ENCODE assay signal across 14 cellular contexts in genomic region chr9:116335392-116335791, GRCh38.
A peak's percentile ranks its signal among the peaks of the same experiment; 100 is the strongest.
DNase-seq lines count a peak whose midpoint lies in the region; ATAC-seq, FAIRE-seq and TF ChIP-seq lines count a peak whose summit lies in the region.
"Had no signal": no experiment of that assay in that cellular context is flagged by ENCODE, and none has a peak within 500 bp of the region (broad histone marks: within the 10 kb centered on the region; RNA-seq: fewer than 3 reads in every experiment).

No MANE protein-coding gene starts in this region.

- in situ Hi-C loops in HepG2 (cut with HindIII; ENCODE audit: extremely low pct_ligation_motif_present, low pct_unique_long_range_greater_than_20kb), result loop anchor here (25.0 kb wide), 1 partner anchor 227 kb away; no protein-coding TSS in a partner anchor

- no TSS peak for BruUV-seq in HepG2 (replicated peaks; lab: Mats Ljungman, UMichigan)

- 36% methylated on average over 4 of the region's 4 CpGs for WGBS in HepG2 (ENCODE audit: low lambda C conversion rate)
- WGBS in right lobe of liver (ENCODE audit: insufficient coverage, low coverage, low lambda C conversion rate, missing lambda C conversion rate), result 73% methylated on average over 4 of the region's 4 CpGs

- TF ChIP-seq POLR2A in HepG2 (IDR thresholded peaks at IDR 0.05; ENCODE audit: insufficient read depth in 1 of 2, low read depth in 2 of 2, low read length in 2 of 2) (no peak), right lobe of liver (IDR thresholded peaks at IDR 0.05) (no peak)

- TF ChIP-seq EP300 in HepG2 (IDR thresholded peaks at IDR 0.05; ENCODE audit: low read depth in 2 of 2, low read length in 2 of 2) (no peak), HepG2 (CRISPR knock-in tag; IDR thresholded peaks at IDR 0.05; ENCODE audit: borderline replicate concordance) (no peak)

- H4K20me1 ChIP-seq in HepG2 (ENCODE audit: insufficient read depth, low read length), result no peaks in the 10 kb centered on the region

- no peak for TF ChIP-seq RAD21 in HepG2 (CRISPR knock-in tag; IDR thresholded peaks at IDR 0.05)

- H3K9me3 Mint-ChIP-seq in HFFc6, result no peaks in the 10 kb centered on the region

- FAIRE-seq in HepG2 (lab: Jason Lieb, UNC) (no peak), bronchial epithelial cell (lab: Jason Lieb, UNC) (peak; percentile 81)
- FAIRE-seq: A204.1, HTR-8/SVneo had no signal

- H3K4me1 ChIP-seq in HepG2 (ENCODE audit: insufficient read depth, low read length), result peaks cover 48% of the 10 kb centered on the region
- peaks cover 0 to 15% (median 4%) of the 10 kb centered on the region in 4 donors for H3K4me1 ChIP-seq in right lobe of liver
- H3K4me1 ChIP-seq in neuron (ENCODE audit: insufficient read depth, low read length), result peaks cover 53% of the 10 kb centered on the region
- H3K4me1 ChIP-seq: BE2C had no signal

- no peak overlapping the region for H3K27ac Mint-ChIP-seq in HFFc6
- H3K27ac Mint-ChIP-seq: CD4-positive, alpha-beta memory T cell had no signal

- POLR2A ChIA-PET in HepG2 (lab: Yijun Ruan, JAX), result no interaction called here

- no peak for DNase-seq in HepG2 (ENCODE audit: low spot score)
- DNase-seq in right lobe of liver, result no peak
- no peak for DNase-seq in bronchial epithelial cell (ENCODE audit: low read depth)
- no peak for DNase-seq in HFFc6
- DNase-seq in cerebellar nuclear complex (lab: John Stamatoyannopoulos, UW), result no peak
- DNase-seq: BE2C; CD4-positive, alpha-beta memory T cell; H7 had no signal

- peaks cover 34% of the 10 kb centered on the region for H3K36me3 Mint-ChIP-seq in HFFc6 (ENCODE audit: low read depth)
- H3K36me3 Mint-ChIP-seq: CD4-positive, alpha-beta memory T cell had no signal

- H3K27ac ChIP-seq in HepG2 (ENCODE audit: extremely low read length, insufficient read depth, low read length) (no peak overlapping the region), right lobe of liver (no peak overlapping the region)
- H3K27ac ChIP-seq: C4-2B, GM23248 had no signal

- H3K9me3 ChIP-seq in HepG2 (ENCODE audit: low read length) (no peaks in the 10 kb centered on the region), right lobe of liver (no peaks in the 10 kb centered on the region), neuron (ENCODE audit: low read length) (no peaks in the 10 kb centered on the region)
- H3K9me3 ChIP-seq: BE2C had no signal

- no peak overlapping the region for H3K9ac ChIP-seq in HepG2 (ENCODE audit: insufficient read depth, low read depth, low read length)
- H3K9ac ChIP-seq: GM23248 had no signal

- TF ChIP-seq CTCF in HepG2 (CRISPR knock-in tag; IDR thresholded peaks at IDR 0.05), result no peak
- no peak for TF ChIP-seq CTCF in right lobe of liver (IDR thresholded peaks at IDR 0.05)
- TF ChIP-seq CTCF in bronchial epithelial cell (IDR thresholded peaks at IDR 0.05; ENCODE audit: insufficient read depth, low read length, severe bottlenecking), result no peak
- TF ChIP-seq CTCF in HFFc6 (IDR thresholded peaks at IDR 0.05), result no peak

- peaks cover 1% of the 10 kb centered on the region for H3K27me3 Mint-ChIP-seq in HFFc6 (ENCODE audit: insufficient read depth)

- no peak for ATAC-seq in HepG2
- ATAC-seq in right lobe of liver, result no peak
- no peak for ATAC-seq in GM21786 (IDR thresholded peaks at IDR 0.05; ENCODE audit: unreplicated experiment)

- H3K4me3 ChIP-seq in HepG2 (replicated peaks in 1 of 3; ENCODE audit: insufficient read depth in 1 of 3, low read depth in 2 of 3, low read length in 3 of 3) (no peak overlapping the region), right lobe of liver (no peak overlapping the region), bronchial epithelial cell (ENCODE audit: low read depth, low read length) (no peak overlapping the region), neuron (ENCODE audit: low read length) (peak overlapping the region; percentile 11)
- H3K4me3 ChIP-seq: GM23248 had no signal

- no peaks in the 10 kb centered on the region for H3K79me2 ChIP-seq in HepG2 (ENCODE audit: insufficient read depth, low read length)

- H3K27me3 ChIP-seq in HepG2 (ENCODE audit: control insufficient read depth in 1 of 2, insufficient read depth in 2 of 2, low read length in 2 of 2) (peaks cover 1 to 32% of the 10 kb centered on the region in 2 experiments; a peak in 4 of 5 replicates), right lobe of liver (no peaks in the 10 kb centered on the region), bronchial epithelial cell (ENCODE audit: control insufficient read depth, insufficient read depth, low read length) (peaks cover 2% of the 10 kb centered on the region), neuron (ENCODE audit: insufficient read depth, low read length) (no peaks in the 10 kb centered on the region)
- H3K27me3 ChIP-seq: BE2C had no signal

- peaks cover 33% of the 10 kb centered on the region for H3K4me1 Mint-ChIP-seq in HFFc6 (ENCODE audit: low read depth)
- H3K4me1 Mint-ChIP-seq: CD4-positive, alpha-beta memory T cell had no signal

- H3K4me3 Mint-ChIP-seq in HFFc6, result no peak overlapping the region
- H3K4me3 Mint-ChIP-seq: CD4-positive, alpha-beta memory T cell had no signal

- intact Hi-C loops in HepG2 (cut with micrococcal nuclease; ENCODE audit: unreplicated experiment) (loop anchor here (10.0 kb wide), 1 partner anchor 129 kb away; no protein-coding TSS in a partner anchor), right lobe of liver (cut with DNase I) (no loop called here)

- CTCF ChIA-PET in HepG2 (lab: Yijun Ruan, JAX; ENCODE audit: low intra/inter-chr PET ratio, low total read pairs), result no interaction called here

- H3K4me2 ChIP-seq in HepG2 (ENCODE audit: low read depth, low read length), result no peak overlapping the region

- H2AFZ ChIP-seq in HepG2 (ENCODE audit: low read length), result no peak overlapping the region
- H2AFZ ChIP-seq in neuron (ENCODE audit: low read depth, low read length), result no peak overlapping the region
- H2AFZ ChIP-seq: GM23248 had no signal

- no peaks in the 10 kb centered on the region for H3K36me3 ChIP-seq in HepG2 (replicated peaks in 1 of 2; ENCODE audit: control insufficient read depth in 1 of 2, insufficient read depth in 2 of 2, low read length in 2 of 2)
- no peaks in the 10 kb centered on the region for H3K36me3 ChIP-seq in right lobe of liver
- no peaks in the 10 kb centered on the region for H3K36me3 ChIP-seq in bronchial epithelial cell (ENCODE audit: control insufficient read depth, insufficient read depth, low read length)
- no peaks in the 10 kb centered on the region for H3K36me3 ChIP-seq in neuron (ENCODE audit: insufficient read depth, low read length)

TF ChIP-seq in HepG2, 621 proteins besides CTCF, POLR2A, EP300 and RAD21:
- peak; percentile 61 for TF ChIP-seq CREB1 (IDR thresholded peaks at IDR 0.05)
- TF ChIP-seq CREB1 (CRISPR knock-in tag; IDR thresholded peaks at IDR 0.05), result no peak
- TF ChIP-seq ATF7 (IDR thresholded peaks at IDR 0.05), result peak; percentile 62
- TF ChIP-seq ATF7 (CRISPR knock-in tag; IDR thresholded peaks at IDR 0.05), result no peak
- TF ChIP-seq RFXAP (CRISPR knock-in tag; IDR thresholded peaks at IDR 0.05; ENCODE audit: borderline replicate concordance), result no peak
TF ChIP-seq in HepG2: peak in this region for 2.
